9 cellular contexts compared by ENCODE assay signal in the genomic region with DNA sequence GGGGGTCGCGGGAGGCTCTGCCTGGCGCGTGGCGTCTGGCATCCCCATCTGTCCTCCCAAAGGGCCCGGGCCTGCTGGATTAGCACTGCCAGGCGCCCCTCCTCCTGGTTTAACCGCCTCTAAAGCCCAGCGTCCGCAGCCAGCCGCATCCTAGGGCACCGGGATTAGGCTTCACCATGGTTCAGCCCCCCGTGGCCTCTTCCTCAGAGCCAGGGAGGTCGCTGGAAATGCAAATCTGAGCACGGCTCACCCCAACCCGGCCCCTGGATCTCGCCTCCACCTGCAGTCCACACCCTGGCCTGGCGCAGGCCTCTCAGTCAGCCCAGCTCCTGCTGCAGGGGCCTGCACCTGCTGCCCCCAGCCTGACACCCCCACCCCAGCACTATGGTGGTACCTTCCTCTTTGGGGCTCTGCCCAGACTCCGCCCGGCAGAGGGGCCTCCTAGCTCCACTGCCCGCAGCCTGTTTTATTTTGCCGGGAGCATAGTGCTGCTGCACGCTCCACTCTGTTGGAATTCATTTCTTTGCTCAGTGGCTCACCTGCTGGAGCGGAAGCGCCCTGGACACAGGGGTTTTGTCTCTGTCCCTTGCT. TPM values are rescaled to one million over a fixed set of nuclear protein-coding genes. Genes with fewer than 3 reads are reported as not detected.
A peak's percentile ranks its signal among the peaks of the same experiment; 100 is the strongest.
DNase-seq lines count a peak whose midpoint lies in the region; FAIRE-seq lines count a peak whose summit lies in the region.
"Had no signal": no experiment of that assay in that cellular context is flagged by ENCODE, and none has a peak within 500 bp of the region (broad histone marks: within the 10 kb centered on the region; RNA-seq: fewer than 3 reads in every experiment).

No MANE protein-coding gene starts in this region.

- H3K4me1 ChIP-seq in neuronal stem cell (ENCODE audit: control insufficient read depth in 2 of 2, insufficient read depth in 1 of 2, low read depth in 1 of 2, low read length in 2 of 2) (peaks cover 6 to 7% of the 10 kb centered on the region in 2 donors), small intestine (ENCODE audit: control insufficient read depth in 2 of 2, insufficient read depth in 1 of 2, low read depth in 1 of 2, low read length in 1 of 2) (no peaks in the 10 kb centered on the region)
- H3K4me1 ChIP-seq: A549 had no signal

- no peak overlapping the region for H4K8ac ChIP-seq in neuronal stem cell (ENCODE audit: low read depth, low read length)

- H3K4me3 ChIP-seq in neuronal stem cell (ENCODE audit: low read length in 2 of 2): peak overlapping the region in 1 of 2 donors; percentile 72
- H3K4me3 ChIP-seq in small intestine (ENCODE audit: low read depth in 1 of 2, low read length in 2 of 2): no peak overlapping the region
- H3K4me3 ChIP-seq: A549 had no signal

- H3K4me2 ChIP-seq in neuronal stem cell (ENCODE audit: insufficient read depth, low read length, poor library complexity, severe bottlenecking): peak overlapping the region; percentile 67
- H3K4me2 ChIP-seq: A549 had no signal

- H2BK5ac ChIP-seq in neuronal stem cell (ENCODE audit: low read length): peak overlapping the region; percentile 58

- peak overlapping the region; percentile 39 for H3K9ac ChIP-seq in neuronal stem cell (ENCODE audit: low read depth, low read length, poor library complexity)

- H3K27me3 ChIP-seq in neuronal stem cell (ENCODE audit: control insufficient read depth in 3 of 3, insufficient read depth in 3 of 3, low read depth in 1 of 3, low read length in 3 of 3): no peaks in the 10 kb centered on the region
- no peaks in the 10 kb centered on the region for H3K27me3 ChIP-seq in small intestine (ENCODE audit: control insufficient read depth in 2 of 2, insufficient read depth in 2 of 2, low read length in 2 of 2)

- peaks cover 8 to 9% of the 10 kb centered on the region in 2 donors for H3K36me3 ChIP-seq in neuronal stem cell (replicated peaks in 1 of 2; ENCODE audit: control insufficient read depth in 2 of 2, insufficient read depth in 2 of 2, low read length in 2 of 2)
- no peaks in the 10 kb centered on the region for H3K36me3 ChIP-seq in small intestine (ENCODE audit: control insufficient read depth in 2 of 2, insufficient read depth in 2 of 2, low read length in 2 of 2)

- FAIRE-seq in small intestine (lab: Jason Lieb, UNC): no peak
- FAIRE-seq: A549 had no signal

- H2AFZ ChIP-seq in neuronal stem cell (ENCODE audit: low read length): no peak overlapping the region

- peak overlapping the region; percentile 96 for H3K18ac ChIP-seq in neuronal stem cell (ENCODE audit: low read length)

- no peak overlapping the region for H2BK12ac ChIP-seq in neuronal stem cell (ENCODE audit: low read length)

- H3K14ac ChIP-seq in neuronal stem cell (ENCODE audit: low read length): no peak overlapping the region

- H3K27ac ChIP-seq in neuronal stem cell (replicated peaks; ENCODE audit: low read length): peak overlapping the region; percentile 55
- H3K27ac ChIP-seq in small intestine (ENCODE audit: low read depth in 1 of 2, low read length in 1 of 2): no peak overlapping the region
- H3K27ac ChIP-seq: A549 had no signal

- DNase-seq in NCI-H1436 (lab: John Stamatoyannopoulos, UW) (peak; percentile 51), NCI-H1436 treated with DMSO at 0.1 percent for 48 hours (lab: John Stamatoyannopoulos, UW) (no peak), NCI-H2227 (lab: John Stamatoyannopoulos, UW; ENCODE audit: unreplicated experiment) (peak; percentile 86), cerebellum (ENCODE audit: low spot score) (peak; percentile 78), neuronal stem cell (ENCODE audit: low spot score) (peak; percentile 59), small intestine (no peak), ureter (ENCODE audit: low spot score) (no peak), glomerular visceral epithelial cell (ENCODE audit: extremely low spot score) (no peak)

- peak overlapping the region; percentile 14 for H3K23ac ChIP-seq in neuronal stem cell (ENCODE audit: low read depth, low read length, poor library complexity)

- H2AK5ac ChIP-seq in neuronal stem cell (ENCODE audit: low read depth, low read length): no peak overlapping the region

- H3K79me1 ChIP-seq in neuronal stem cell (ENCODE audit: low read depth, low read length): no peaks in the 10 kb centered on the region

- H4K91ac ChIP-seq in neuronal stem cell (ENCODE audit: low read depth, low read length, poor library complexity): peak overlapping the region; percentile 74

- peak overlapping the region; percentile 42 for H2BK120ac ChIP-seq in neuronal stem cell (ENCODE audit: low read depth, low read length)

- H3K9me3 ChIP-seq in neuronal stem cell (replicated peaks in 1 of 2; ENCODE audit: control insufficient read depth in 2 of 2, insufficient read depth in 1 of 2, low read depth in 1 of 2, low read length in 2 of 2) (peaks cover 0 to 2% of the 10 kb centered on the region in 2 donors), small intestine (ENCODE audit: control insufficient read depth, low read depth) (no peaks in the 10 kb centered on the region)
- H3K9me3 ChIP-seq: A549 had no signal

- no peak overlapping the region for H3K4ac ChIP-seq in neuronal stem cell (ENCODE audit: low read length)

- H2BK15ac ChIP-seq in neuronal stem cell (ENCODE audit: low read length): peak overlapping the region; percentile 93

- no CpG with 5 or more reads among the region's 25 CpGs for WGBS in neuronal stem cell (ENCODE audit: extremely low coverage in 2 of 2, insufficient read length in 2 of 2, insufficient replicate concordance in 1 of 2), 2 donors
- 44 to 69% (median 67%) methylated on average over 20 to 25 of the region's 25 CpGs for WGBS in small intestine, 3 donors

RNA-seq across cellular contexts. Expression of a gene that starts 13.2 kb away (rescaled TPM):
- total RNA-seq in cerebellum (5.1 TPM), ureter (5.2 TPM)
- polyA plus RNA-seq in neuronal stem cell (2013, experiment 1 of 2): 7.4 TPM
- polyA plus RNA-seq in neuronal stem cell (2013, experiment 2 of 2): 8.5 TPM
- 1 to 10 TPM; 1.1 to 2.2 (median 1.6) TPM for polyA plus RNA-seq in small intestine

RNA-seq across cellular contexts. Expression of a gene that starts 43.9 kb away (rescaled TPM):
- total RNA-seq in cerebellum: 36.7 TPM
- 21.0 TPM for polyA plus RNA-seq in neuronal stem cell (2013, experiment 1 of 2)
- polyA plus RNA-seq in neuronal stem cell (2013, experiment 2 of 2): 20.1 TPM
- polyA plus RNA-seq in small intestine: 10 to 100 TPM; 67.2 to 89.9 (median 83.8) TPM
- total RNA-seq in ureter: 59.0 TPM

Comparison
In these comparisons a context has a peak if more than half of its experiments do, and no peak if none do; other contexts are left out.
1. DNase-seq: peak in NCI-H1436 (single experiment), NCI-H2227 (single experiment), cerebellum (single experiment) and neuronal stem cell (single experiment); none in NCI-H1436 treated with DMSO at 0.1 percent for 48 hours (single experiment), small intestine (single experiment), ureter (single experiment) and glomerular visceral epithelial cell (single experiment).